Comparison of ENCODE assay signal across 8 cellular contexts in genomic region chr7:141702047-141702567, GRCh38. TPM values are rescaled to one million over a fixed set of nuclear protein-coding genes. Genes with fewer than 3 reads are reported as not detected.
DNase-seq lines count a peak whose midpoint lies in the region; ATAC-seq and TF ChIP-seq lines count a peak whose summit lies in the region.

Gene DENND11, minus strand, starts transcription at chr7:141702166. Its CDS starts 13 bp downstream, at chr7:141702153.

- DNase-seq in RWPE2 (ENCODE audit: low spot score) (no peak), heart left ventricle (peak; percentile 49 to 79 (median 55)), trophoblast cell (peak; percentile 12 to 52)
- peak; percentile 63 for DNase-seq in activated naive CD4-positive, alpha-beta T cell treated with anti-CD3 and anti-CD28 coated beads, Interleukin-2, amount 50 U/mL, for 16 hours

- H3K23ac ChIP-seq in trophoblast cell (ENCODE audit: low read length) = no peak within 1 kb of the TSS

- peak within 1 kb of the TSS; percentile 54 for H3K9ac ChIP-seq in trophoblast cell (ENCODE audit: low read length)

- H2AK5ac ChIP-seq in trophoblast cell (ENCODE audit: low read length) = no peak within 1 kb of the TSS

- TF ChIP-seq CTCF in C4-2B (conservative IDR thresholded peaks at IDR 0.05) (no peak), RWPE2 (IDR thresholded peaks at IDR 0.05; ENCODE audit: poor library complexity, severe bottlenecking) (no peak), heart left ventricle (IDR thresholded peaks at IDR 0.05) (no peak)

- H3K79me2 ChIP-seq in trophoblast cell (ENCODE audit: control insufficient read depth, insufficient read depth, low read length, poor library complexity) = no peaks in the 10 kb centered on the region

- H3K27me3 ChIP-seq in RWPE2 (ENCODE audit: insufficient read depth, poor library complexity, severe bottlenecking) = no peaks in the 10 kb centered on the region
- H3K27me3 ChIP-seq in heart left ventricle = no peaks in the 10 kb centered on the region
- no peaks in the 10 kb centered on the region for H3K27me3 ChIP-seq in trophoblast cell (ENCODE audit: insufficient read depth, low read length)

- H3K27ac ChIP-seq in C4-2B = peak within 1 kb of the TSS; percentile 76
- peak within 1 kb of the TSS; percentile 20 for H3K27ac ChIP-seq in RWPE2 (ENCODE audit: poor library complexity, severe bottlenecking)
- H3K27ac ChIP-seq in heart left ventricle = peak within 1 kb of the TSS; percentile 47 to 90 (median 86)
- H3K27ac ChIP-seq in trophoblast cell (ENCODE audit: low read depth, low read length) = no peak within 1 kb of the TSS
- H3K27ac ChIP-seq in urinary bladder (ENCODE audit: low read depth) = peak within 1 kb of the TSS; percentile 72

- H2BK5ac ChIP-seq in trophoblast cell (ENCODE audit: low read depth, low read length, poor library complexity) = no peak within 1 kb of the TSS

- peak within 1 kb of the TSS; percentile 27 for H3K14ac ChIP-seq in trophoblast cell (ENCODE audit: low read length)

- H3K18ac ChIP-seq in trophoblast cell (ENCODE audit: low read length) = peak within 1 kb of the TSS; percentile 71

- H2BK12ac ChIP-seq in trophoblast cell (ENCODE audit: low read length) = no peak within 1 kb of the TSS

- peak within 1 kb of the TSS; percentile 81 for H2AFZ ChIP-seq in trophoblast cell (ENCODE audit: insufficient read depth, low read length, poor library complexity)

- TF ChIP-seq POLR2A in heart left ventricle (IDR thresholded peaks at IDR 0.05) = no peak

- H3K4me2 ChIP-seq in trophoblast cell (ENCODE audit: low read length) = peak within 1 kb of the TSS; percentile 93

- H2BK120ac ChIP-seq in trophoblast cell (ENCODE audit: insufficient read depth, low read length, poor library complexity) = peak within 1 kb of the TSS; percentile 81

- H3K36me3 ChIP-seq in RWPE2 (ENCODE audit: low read depth) (no peaks in the 10 kb centered on the region), heart left ventricle (no peaks in the 10 kb centered on the region), trophoblast cell (ENCODE audit: control insufficient read depth in 1 of 2, insufficient read depth in 2 of 2, low read length in 2 of 2) (no peaks in the 10 kb centered on the region), urinary bladder (ENCODE audit: insufficient read depth) (no peaks in the 10 kb centered on the region)

- intact Hi-C loops in heart left ventricle (cut with DNase I) = loop anchor here in 2 of 10 donors (2.0 to 5.0 kb wide), 2 partner anchors 35 to 50 kb away; no protein-coding TSS in a partner anchor

- H4K12ac ChIP-seq in trophoblast cell (ENCODE audit: low read depth, low read length) = no peak within 1 kb of the TSS

- ATAC-seq in GM19043 (IDR thresholded peaks at IDR 0.05; ENCODE audit: low read depth, unreplicated experiment) (peak; percentile 54), HG03342 (IDR thresholded peaks at IDR 0.05; ENCODE audit: unreplicated experiment) (peak; percentile 72), RWPE2 (ENCODE audit: low read depth) (peak; percentile 52), heart left ventricle (peak; percentile 49 to 75 (median 67))

- H4K8ac ChIP-seq in trophoblast cell (ENCODE audit: low read depth, low read length) = peak within 1 kb of the TSS; percentile 30

- H3K4me1 ChIP-seq in RWPE2 (ENCODE audit: insufficient read depth, poor library complexity, severe bottlenecking) (peaks cover 10% of the 10 kb centered on the region), heart left ventricle (peaks cover 0 to 45% (median 21%) of the 10 kb centered on the region in 12 donors), trophoblast cell (ENCODE audit: control insufficient read depth in 1 of 2, insufficient read depth in 2 of 2, low read length in 2 of 2) (peaks cover 0 to 6% of the 10 kb centered on the region in 2 experiments), urinary bladder (ENCODE audit: insufficient read depth) (no peaks in the 10 kb centered on the region)

- no peak within 1 kb of the TSS for H3K4ac ChIP-seq in trophoblast cell (ENCODE audit: low read depth, low read length)

- H4K91ac ChIP-seq in trophoblast cell (ENCODE audit: low read depth, low read length) = peak within 1 kb of the TSS; percentile 85

- H3K9me3 ChIP-seq in RWPE2 (ENCODE audit: severe bottlenecking) (no peaks in the 10 kb centered on the region), heart left ventricle (no peaks in the 10 kb centered on the region), trophoblast cell (ENCODE audit: insufficient read depth, low read depth, low read length) (no peaks in the 10 kb centered on the region)

- peaks cover 2% of the 10 kb centered on the region for H3K79me1 ChIP-seq in trophoblast cell (ENCODE audit: low read length)

- H3K4me3 ChIP-seq in RWPE2 (ENCODE audit: severe bottlenecking) (peak within 1 kb of the TSS; percentile 96), heart left ventricle (peak within 1 kb of the TSS; percentile 69 to 98 (median 82)), trophoblast cell (ENCODE audit: low read depth, low read length) (peak within 1 kb of the TSS; percentile 75), urinary bladder (ENCODE audit: low read depth, low read length) (peak within 1 kb of the TSS; percentile 97)

- WGBS in heart left ventricle, 4 donors = 0 to 1% (median 1%) methylated on average over 5 to 62 of the region's 62 CpGs
- WGBS in trophoblast cell (ENCODE audit: extremely low coverage, insufficient coverage, insufficient read length) = no CpG with 5 or more reads among the region's 62 CpGs
- under 1% methylated on average over 62 of the region's 62 CpGs for WGBS in urinary bladder

RNA-seq across cellular contexts. Expression of gene DENND11, which starts in this region (rescaled TPM):
- total RNA-seq in heart left ventricle = 10 to 100 TPM in 3 of 9 donors, 1 to 10 TPM in 6; 6.7 to 15.3 (median 8.8) TPM
- polyA plus RNA-seq in heart left ventricle = 1 to 10 TPM; 3.5 to 5.8 TPM
- polyA plus RNA-seq in trophoblast cell (2013) = 10.9 and 11.5 TPM in 2 replicates
- total RNA-seq in urinary bladder = 25.5 TPM
- polyA plus RNA-seq in urinary bladder = 7.4 TPM
